ENCODE assay signal across 15 cellular contexts in genomic region chr18:59109375-59109774, GRCh38.
"Had no signal": no experiment of that assay in that cellular context is flagged by ENCODE, and none has a peak within 500 bp of the region (broad histone marks: within the 10 kb centered on the region; RNA-seq: fewer than 3 reads in every experiment).

No MANE protein-coding gene starts in this region.

- H2AFZ ChIP-seq: hepatocyte, parathyroid adenoma had no signal

- H3K27ac ChIP-seq: cardiac muscle cell, esophagus muscularis mucosa, hepatocyte, parathyroid adenoma, suprapubic skin, upper lobe of left lung, WERI-Rb-1 had no signal

- H3K79me2 ChIP-seq: hepatocyte, parathyroid adenoma had no signal

- H3K9ac ChIP-seq: parathyroid adenoma had no signal

- DNase-seq: activated CD4-positive, alpha-beta memory T cell treated with anti-CD3 and anti-CD28 coated beads, Interleukin-2, amount 10 ng/mL, durations not matched to agents 7 days and 5 days; activated CD4-positive, alpha-beta T cell treated with anti-CD3 and anti-CD28 coated beads for 36 hours; activated T-cell treated with anti-CD3 and anti-CD28 coated beads, Interleukin-2, amount 50 U/mL, for 72 hours; left ventricle myocardium superior; mesenchymal stem cell; stimulated activated CD4-positive, alpha-beta T cell treated with anti-CD3 and anti-CD28 coated beads, Interleukin-4, amount 100 ng/mL, for 1 hour; stimulated activated CD8-positive, alpha-beta memory T cell treated with anti-CD3 and anti-CD28 coated beads, Interleukin-4, amount 100 ng/mL, for 48 hours; stimulated activated naive CD8-positive, alpha-beta T cell treated with anti-CD3 and anti-CD28 coated beads, Interleukin-15, Interleukin-2, amounts not matched to agents 100 U/mL and 50 U/mL, for 24 hours; upper lobe of left lung; WERI-Rb-1 had no signal

- H3K36me3 ChIP-seq: cardiac muscle cell, esophagus muscularis mucosa, suprapubic skin, upper lobe of left lung, WERI-Rb-1 had no signal

- H3K9me3 ChIP-seq: esophagus muscularis mucosa, suprapubic skin, upper lobe of left lung had no signal

- H3K4me1 ChIP-seq: esophagus muscularis mucosa, parathyroid adenoma, suprapubic skin, upper lobe of left lung had no signal

- H3K4me2 ChIP-seq: hepatocyte had no signal

- H3K4me3 ChIP-seq: cardiac muscle cell, esophagus muscularis mucosa, hepatocyte, suprapubic skin, upper lobe of left lung had no signal

- H3K27me3 ChIP-seq: upper lobe of left lung had no signal
